ENCODE assay signal across 21 cellular contexts in genomic region chr4:184357164-184357563, GRCh38.
DNase-seq lines count a peak whose midpoint lies in the region; ATAC-seq, FAIRE-seq and TF ChIP-seq lines count a peak whose summit lies in the region.
"Had no signal": no experiment of that assay in that cellular context is flagged by ENCODE, and none has a peak within 500 bp of the region (broad histone marks: within the 10 kb centered on the region; RNA-seq: fewer than 3 reads in every experiment).

No MANE protein-coding gene starts in this region.

- H3K36me3 Mint-ChIP-seq in MCF 10A (ENCODE audit: insufficient read depth, unreplicated experiment) (no peaks in the 10 kb centered on the region), natural killer cell (no peaks in the 10 kb centered on the region)

- H3K79me2 ChIP-seq in HepG2 (ENCODE audit: insufficient read depth, low read length): no peaks in the 10 kb centered on the region

- H3K4me1 Mint-ChIP-seq in MCF 10A (ENCODE audit: insufficient read depth, unreplicated experiment) (peaks cover 6% of the 10 kb centered on the region), natural killer cell (peaks cover 18 to 26% of the 10 kb centered on the region in 2 donors)

- no peak overlapping the region for H2AFZ ChIP-seq in HepG2 (ENCODE audit: low read length)

- H3K27ac ChIP-seq in HepG2 (ENCODE audit: extremely low read length, insufficient read depth, low read length) (no peak overlapping the region), stomach (peak overlapping the region; percentile 31 to 74 (median 63)), left ventricle myocardium inferior (replicated peaks) (no peak overlapping the region)
- H3K27ac ChIP-seq: 22Rv1, Peyer's patch had no signal

- WGBS in HepG2 (ENCODE audit: low lambda C conversion rate): 100% methylated on average over 1 of the region's 1 CpG
- WGBS in stomach, 5 donors: 45 to 75% (median 58%) methylated on average over 1 of the region's 1 CpG

- POLR2A ChIA-PET in MCF 10A (lab: Yijun Ruan, JAX) (interaction anchor here (1.4 kb wide), 1 partner anchor 14 kb away, joined by 4 read pairs; no protein-coding TSS in a partner anchor), HepG2 (lab: Yijun Ruan, JAX) (interaction anchor here (0.6 to 1.4 kb wide), 2 partner anchors 8 to 292 kb away, joined by 3 to 13 read pairs; partner anchors contain the start of genes CASP3 and PRIMPOL)

- no peak overlapping the region for H3K9ac ChIP-seq in HepG2 (ENCODE audit: insufficient read depth, low read depth, low read length)

- TF ChIP-seq POLR2A in HepG2 (IDR thresholded peaks at IDR 0.05; ENCODE audit: insufficient read depth in 1 of 2, low read depth in 2 of 2, low read length in 2 of 2) (no peak), stomach (IDR thresholded peaks at IDR 0.05) (no peak)

- ATAC-seq in HepG2: peak; percentile 37; the same call in 2 of the 3 replicates
- no peak for ATAC-seq in natural killer cell

- H3K4me2 ChIP-seq in HepG2 (ENCODE audit: low read depth, low read length): 0 out of 2 replicates have a peak overlapping the region, but pooled peaks have one; percentile 13

- H3K9me3 Mint-ChIP-seq in MCF 10A (ENCODE audit: unreplicated experiment) (no peaks in the 10 kb centered on the region), natural killer cell (no peaks in the 10 kb centered on the region)

- no peaks in the 10 kb centered on the region for H3K9me3 ChIP-seq in HepG2 (ENCODE audit: low read length)
- no peaks in the 10 kb centered on the region for H3K9me3 ChIP-seq in stomach
- peaks cover 4% of the 10 kb centered on the region for H3K9me3 ChIP-seq in left ventricle myocardium inferior (replicated peaks)
- H3K9me3 ChIP-seq: MG63, Peyer's patch had no signal

- intact Hi-C loops in MCF 10A (cut with micrococcal nuclease) (no loop called here), HepG2 (cut with micrococcal nuclease; ENCODE audit: unreplicated experiment) (no loop called here), stomach (cut with DNase I; ENCODE audit: low total_unique reads) (no loop called here), natural killer cell (cut with micrococcal nuclease) (no loop called here), left ventricle myocardium inferior (cut with micrococcal nuclease) (no loop called here)

- no peaks in the 10 kb centered on the region for H3K27me3 Mint-ChIP-seq in MCF 10A (ENCODE audit: insufficient read depth, unreplicated experiment)
- no peaks in the 10 kb centered on the region for H3K27me3 Mint-ChIP-seq in natural killer cell (ENCODE audit: low read depth in 2 of 2)
- H3K27me3 Mint-ChIP-seq: CD4-positive, CD25-positive, alpha-beta regulatory T cell had no signal

- H3K4me1 ChIP-seq in HepG2 (ENCODE audit: insufficient read depth, low read length): peaks cover 61% of the 10 kb centered on the region
- H3K4me1 ChIP-seq in stomach: peaks cover 14 to 57% (median 41%) of the 10 kb centered on the region in 4 donors
- peaks cover 42% of the 10 kb centered on the region for H3K4me1 ChIP-seq in left ventricle myocardium inferior

- BruUV-seq in MCF 10A (replicated peaks; lab: Mats Ljungman, UMichigan) (no TSS peak), HepG2 (replicated peaks; lab: Mats Ljungman, UMichigan) (no TSS peak)

- H4K20me1 ChIP-seq in HepG2 (ENCODE audit: insufficient read depth, low read length): no peaks in the 10 kb centered on the region

- H3K27ac Mint-ChIP-seq in MCF 10A (ENCODE audit: low read depth, unreplicated experiment) (peak overlapping the region; percentile 19), natural killer cell (peak overlapping the region in 1 of 2 donors; percentile 82)

- no peak for TF ChIP-seq RAD21 in HepG2 (CRISPR knock-in tag; IDR thresholded peaks at IDR 0.05)

- TF ChIP-seq CTCF in MCF 10A (IDR thresholded peaks at IDR 0.05; ENCODE audit: unreplicated experiment): no peak
- TF ChIP-seq CTCF in HepG2 (CRISPR knock-in tag; IDR thresholded peaks at IDR 0.05): no peak
- no peak for TF ChIP-seq CTCF in stomach (IDR thresholded peaks at IDR 0.05)
- no peak for TF ChIP-seq CTCF in natural killer cell (IDR thresholded peaks at IDR 0.05)
- no peak for TF ChIP-seq CTCF in left ventricle myocardium inferior (IDR thresholded peaks at IDR 0.05; ENCODE audit: borderline replicate concordance)

- H3K4me3 ChIP-seq in HepG2 (replicated peaks in 1 of 3; ENCODE audit: insufficient read depth in 1 of 3, low read depth in 2 of 3, low read length in 3 of 3) (no peak overlapping the region), stomach (no peak overlapping the region), left ventricle myocardium inferior (no peak overlapping the region)
- H3K4me3 ChIP-seq: MG63, Peyer's patch had no signal

- no peak for FAIRE-seq in HepG2 (lab: Jason Lieb, UNC)
- FAIRE-seq: D721Med, GM18507, H54 had no signal

- CTCF ChIA-PET in MCF 10A (lab: Yijun Ruan, JAX) (interaction anchor here (0.5 to 1.1 kb wide), 3 partner anchors 10 to 343 kb away, joined by 3 read pairs; no protein-coding TSS in a partner anchor), HepG2 (lab: Yijun Ruan, JAX; ENCODE audit: low intra/inter-chr PET ratio, low total read pairs) (no interaction called here)

- H3K27me3 ChIP-seq in HepG2 (ENCODE audit: control insufficient read depth in 1 of 2, insufficient read depth in 2 of 2, low read length in 2 of 2) (no peaks in the 10 kb centered on the region), stomach (no peaks in the 10 kb centered on the region), left ventricle myocardium inferior (ENCODE audit: low read depth) (no peaks in the 10 kb centered on the region)
- H3K27me3 ChIP-seq: MG63, Peyer's patch had no signal

- TF ChIP-seq EP300 in HepG2 (IDR thresholded peaks at IDR 0.05; ENCODE audit: low read depth in 2 of 2, low read length in 2 of 2) (peak in 1 of 2 experiments; percentile 21; a peak in 1 of 4 replicates), HepG2 (CRISPR knock-in tag; IDR thresholded peaks at IDR 0.05; ENCODE audit: borderline replicate concordance) (no peak), stomach (IDR thresholded peaks at IDR 0.05) (no peak)

- H3K36me3 ChIP-seq in HepG2 (replicated peaks in 1 of 2; ENCODE audit: control insufficient read depth in 1 of 2, insufficient read depth in 2 of 2, low read length in 2 of 2) (no peaks in the 10 kb centered on the region), stomach (no peaks in the 10 kb centered on the region), left ventricle myocardium inferior (no peaks in the 10 kb centered on the region)
- H3K36me3 ChIP-seq: MG63, Peyer's patch had no signal

- DNase-seq in NCI-H748 (lab: John Stamatoyannopoulos, UW; ENCODE audit: unreplicated experiment): peak; percentile 28
- no peak for DNase-seq in NCI-H748 treated with DMSO at 0.1 percent for 48 hours (lab: John Stamatoyannopoulos, UW)
- DNase-seq in MCF 10A (ENCODE audit: unreplicated experiment): no peak
- no peak for DNase-seq in HepG2 (ENCODE audit: low spot score)
- no peak for DNase-seq in stomach
- no peak for DNase-seq in activated CD4-positive, alpha-beta T cell treated with anti-CD3 and anti-CD28 coated beads, Interleukin-2, amount 50 U/mL, for 48 hours
- DNase-seq in natural killer cell: no peak
- no peak for DNase-seq in left ventricle myocardium inferior
- DNase-seq: CD4-positive, CD25-positive, alpha-beta regulatory T cell; KBM-7; MG63; NCI-H1105 treated with DMSO at 0.1 percent for 48 hours; NCI-H146; NCI-H1930; NCI-H82; Peyer's patch; SHP77 treated with DMSO at 0.1 percent for 48 hours had no signal

- H3K4me3 Mint-ChIP-seq in MCF 10A (ENCODE audit: unreplicated experiment): no peak overlapping the region
- no peak overlapping the region for H3K4me3 Mint-ChIP-seq in natural killer cell
- H3K4me3 Mint-ChIP-seq: CD4-positive, CD25-positive, alpha-beta regulatory T cell had no signal

- in situ Hi-C loops in HepG2 (cut with HindIII; ENCODE audit: extremely low pct_ligation_motif_present, low pct_unique_long_range_greater_than_20kb): no loop called here

TF ChIP-seq in HepG2, 621 proteins besides CTCF, POLR2A, EP300 and RAD21 (continues in another document):
- TF ChIP-seq SOX6 (IDR thresholded peaks at IDR 0.05) (no peak), SOX6 (CRISPR knock-in tag; IDR thresholded peaks at IDR 0.05) (0 out of 2 replicates have a peak, but pooled peaks have one; percentile 20), GFI1 (CRISPR knock-in tag; IDR thresholded peaks at IDR 0.05; ENCODE audit: borderline replicate concordance) (0 out of 2 replicates have a peak, but pooled peaks have one; percentile 13), ZNF264 (CRISPR knock-in tag; IDR thresholded peaks at IDR 0.05) (0 out of 2 replicates have a peak, but pooled peaks have one; percentile 12), ZNF598 (CRISPR knock-in tag; IDR thresholded peaks at IDR 0.05; ENCODE audit: borderline replicate concordance) (no peak), RFX1 (IDR thresholded peaks at IDR 0.05) (no peak), CBX2 (IDR thresholded peaks at IDR 0.05; ENCODE audit: low read depth, low read length) (no peak), CBX2 (CRISPR knock-in tag; IDR thresholded peaks at IDR 0.05; ENCODE audit: low read depth) (no peak), ZFP36L1 (CRISPR knock-in tag; IDR thresholded peaks at IDR 0.05) (peak; percentile 48; the same call in 1 of the 2 replicates), PHF8 (CRISPR knock-in tag; IDR thresholded peaks at IDR 0.05) (no peak), ISL2 (CRISPR knock-in tag; IDR thresholded peaks at IDR 0.05) (no peak)
- TF ChIP-seq, protein P1, sequence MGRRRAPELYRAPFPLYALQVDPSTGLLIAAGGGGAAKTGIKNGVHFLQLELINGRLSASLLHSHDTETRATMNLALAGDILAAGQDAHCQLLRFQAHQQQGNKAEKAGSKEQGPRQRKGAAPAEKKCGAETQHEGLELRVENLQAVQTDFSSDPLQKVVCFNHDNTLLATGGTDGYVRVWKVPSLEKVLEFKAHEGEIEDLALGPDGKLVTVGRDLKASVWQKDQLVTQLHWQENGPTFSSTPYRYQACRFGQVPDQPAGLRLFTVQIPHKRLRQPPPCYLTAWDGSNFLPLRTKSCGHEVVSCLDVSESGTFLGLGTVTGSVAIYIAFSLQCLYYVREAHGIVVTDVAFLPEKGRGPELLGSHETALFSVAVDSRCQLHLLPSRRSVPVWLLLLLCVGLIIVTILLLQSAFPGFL (CRISPR knock-in tag; IDR thresholded peaks at IDR 0.05): no peak
- TF ChIP-seq, protein P2, sequence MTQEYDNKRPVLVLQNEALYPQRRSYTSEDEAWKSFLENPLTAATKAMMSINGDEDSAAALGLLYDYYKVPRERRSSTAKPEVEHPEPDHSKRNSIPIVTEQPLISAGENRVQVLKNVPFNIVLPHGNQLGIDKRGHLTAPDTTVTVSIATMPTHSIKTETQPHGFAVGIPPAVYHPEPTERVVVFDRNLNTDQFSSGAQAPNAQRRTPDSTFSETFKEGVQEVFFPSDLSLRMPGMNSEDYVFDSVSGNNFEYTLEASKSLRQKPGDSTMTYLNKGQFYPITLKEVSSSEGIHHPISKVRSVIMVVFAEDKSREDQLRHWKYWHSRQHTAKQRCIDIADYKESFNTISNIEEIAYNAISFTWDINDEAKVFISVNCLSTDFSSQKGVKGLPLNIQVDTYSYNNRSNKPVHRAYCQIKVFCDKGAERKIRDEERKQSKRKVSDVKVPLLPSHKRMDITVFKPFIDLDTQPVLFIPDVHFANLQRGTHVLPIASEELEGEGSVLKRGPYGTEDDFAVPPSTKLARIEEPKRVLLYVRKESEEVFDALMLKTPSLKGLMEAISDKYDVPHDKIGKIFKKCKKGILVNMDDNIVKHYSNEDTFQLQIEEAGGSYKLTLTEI (CRISPR knock-in tag; conservative IDR thresholded peaks at IDR 0.05): no peak

Comparison
In these comparisons a context has a peak if more than half of its experiments do, and no peak if none do; other contexts are left out.
1. H3K27ac ChIP-seq: peak in stomach (5 of 5); none in HepG2 (single experiment) and left ventricle myocardium inferior (single experiment).